In genomic region chr7:92621641-92622429, GRCh38 we compare ENCODE assay signal across 8 cellular contexts. TPM values are rescaled to one million over a fixed set of nuclear protein-coding genes. Genes with fewer than 3 reads are reported as not detected.
DNase-seq lines count a peak whose midpoint lies in the region; ATAC-seq and TF ChIP-seq lines count a peak whose summit lies in the region.

No MANE protein-coding gene starts in this region.

- TF ChIP-seq CTCF in HFFc6 (IDR thresholded peaks at IDR 0.05), result no peak
- TF ChIP-seq CTCF in RWPE2 (IDR thresholded peaks at IDR 0.05; ENCODE audit: poor library complexity, severe bottlenecking), result no peak

- H3K9me3 ChIP-seq in RWPE2 (ENCODE audit: severe bottlenecking), result no peaks in the 10 kb centered on the region

- H3K36me3 Mint-ChIP-seq in HFFc6 (ENCODE audit: low read depth), result peaks cover 39% of the 10 kb centered on the region

- H3K27ac Mint-ChIP-seq in HFFc6, result peak overlapping the region; percentile 88

- H3K9me3 Mint-ChIP-seq in HFFc6, result no peaks in the 10 kb centered on the region

- peak; percentile 37 for DNase-seq in HFFc6
- DNase-seq in RWPE2 (ENCODE audit: low spot score), result no peak
- peak; percentile 47 for DNase-seq in iris pigment epithelial cell (ENCODE audit: low read depth)
- no peak for DNase-seq in COLO668 (lab: John Stamatoyannopoulos, UW; ENCODE audit: unreplicated experiment)
- no peak for DNase-seq in NCI-H2029 (lab: John Stamatoyannopoulos, UW)
- DNase-seq in UCSD-AML1 (lab: John Stamatoyannopoulos, UW; ENCODE audit: unreplicated experiment), result no peak
- DNase-seq in activated effector memory CD4-positive, alpha-beta T cell treated with anti-CD3 and anti-CD28 coated beads, Interleukin-2, amount 50 U/mL, for 16 hours, result no peak

- peaks cover 39% of the 10 kb centered on the region for H3K4me1 ChIP-seq in RWPE2 (ENCODE audit: insufficient read depth, poor library complexity, severe bottlenecking)

- H3K4me3 ChIP-seq in RWPE2 (ENCODE audit: severe bottlenecking), result no peak overlapping the region

- H3K27me3 Mint-ChIP-seq in HFFc6 (ENCODE audit: insufficient read depth), result no peaks in the 10 kb centered on the region

- peaks cover 61% of the 10 kb centered on the region for H3K4me1 Mint-ChIP-seq in HFFc6 (ENCODE audit: low read depth)

- H3K36me3 ChIP-seq in RWPE2 (ENCODE audit: low read depth), result peaks cover 61% of the 10 kb centered on the region

- TF ChIP-seq POLR2A in GM18505 (IDR thresholded peaks at IDR 0.05; ENCODE audit: borderline replicate concordance, extremely low read depth, insufficient read depth, insufficient read length), result no peak

- H3K27ac ChIP-seq in RWPE2 (ENCODE audit: poor library complexity, severe bottlenecking), result peak overlapping the region; percentile 81

- ATAC-seq in GM18505 (IDR thresholded peaks at IDR 0.05; ENCODE audit: unreplicated experiment) (peak; percentile 57), RWPE2 (ENCODE audit: low read depth) (peak; percentile 57)

- H3K4me3 Mint-ChIP-seq in HFFc6, result peak overlapping the region; percentile 57

- no peaks in the 10 kb centered on the region for H3K27me3 ChIP-seq in RWPE2 (ENCODE audit: insufficient read depth, poor library complexity, severe bottlenecking)

RNA-seq across cellular contexts. Expression of gene FAM133B, which starts 31.6 kb away (rescaled TPM):
- total RNA-seq in HFFc6 (2021; fragmentation: NEBNext Ultra II Directional; extraction: Animal tissue kit (Norgen Biotek cat#: 25700)), result 10 to 100 TPM; 13.2 to 19.8 (median 17.7) TPM

Comparison
In these comparisons a context has a peak if more than half of its experiments do, and no peak if none do; other contexts are left out.
1. DNase-seq: peak in HFFc6 (single experiment) and iris pigment epithelial cell (single experiment); none in RWPE2 (single experiment), COLO668 (single experiment), NCI-H2029 (single experiment), UCSD-AML1 (single experiment) and activated effector memory CD4-positive, alpha-beta T cell treated with anti-CD3 and anti-CD28 coated beads, Interleukin-2, amount 50 U/mL, for 16 hours (single experiment).